Comparison of ENCODE assay signal across 1 cellular context in the genomic region with DNA sequence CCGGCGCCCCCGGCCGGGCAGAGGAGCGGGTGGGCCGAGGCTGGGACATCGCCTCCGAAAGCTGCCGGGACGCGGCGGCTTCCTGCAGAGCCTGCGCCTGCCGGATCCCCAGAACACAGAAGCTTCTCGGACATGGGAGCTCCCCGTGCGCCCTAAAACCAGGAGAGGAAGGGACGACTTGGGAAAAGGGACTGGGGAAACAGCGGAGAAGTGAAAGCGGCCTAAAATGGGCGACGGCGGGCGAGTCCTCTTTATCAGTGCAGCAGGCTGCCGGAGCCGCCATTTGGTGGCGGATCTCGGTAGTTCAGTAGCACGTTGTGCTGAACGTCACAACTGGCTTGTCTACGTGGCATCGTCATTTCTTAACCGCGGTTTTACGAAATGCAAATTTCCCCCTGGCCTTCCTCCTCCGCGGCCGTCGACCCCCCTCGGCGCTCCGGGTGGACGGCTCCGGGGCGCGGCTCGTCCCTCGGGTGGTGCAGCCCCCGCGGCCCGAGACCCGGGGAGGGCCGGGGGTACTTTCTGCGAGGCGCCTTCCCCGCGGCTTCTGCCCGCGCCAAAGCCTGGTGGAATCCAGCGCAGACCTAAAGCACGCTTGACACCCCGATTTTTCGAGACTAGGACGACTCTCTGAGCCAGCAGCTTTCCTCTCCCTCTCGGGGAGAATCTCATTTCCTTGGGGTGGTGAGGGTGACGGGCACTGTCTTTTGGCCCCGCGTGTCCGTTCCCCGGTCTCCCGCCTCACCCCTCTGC.
A peak's percentile ranks its signal among the peaks of the same experiment; 100 is the strongest.
TF ChIP-seq lines count a peak whose summit lies in the region.

No MANE protein-coding gene starts in this region.

TF ChIP-seq in A549, 52 proteins besides CTCF, POLR2A, EP300 and RAD21 (continued from another document):
- TF ChIP-seq, protein P1, sequence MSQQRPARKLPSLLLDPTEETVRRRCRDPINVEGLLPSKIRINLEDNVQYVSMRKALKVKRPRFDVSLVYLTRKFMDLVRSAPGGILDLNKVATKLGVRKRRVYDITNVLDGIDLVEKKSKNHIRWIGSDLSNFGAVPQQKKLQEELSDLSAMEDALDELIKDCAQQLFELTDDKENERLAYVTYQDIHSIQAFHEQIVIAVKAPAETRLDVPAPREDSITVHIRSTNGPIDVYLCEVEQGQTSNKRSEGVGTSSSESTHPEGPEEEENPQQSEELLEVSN (IDR thresholded peaks at IDR 0.05; ENCODE audit: borderline replicate concordance, low read depth), result peak; percentile 71; the same call in 1 of the 2 replicates
- no peak for TF ChIP-seq PHF8 (IDR thresholded peaks at IDR 0.05; ENCODE audit: borderline replicate concordance, low read depth)
TF ChIP-seq in A549: peak in this region for 2.
